ENCODE assay signal across 15 cellular contexts in genomic region chr17:49952912-49953497, GRCh38. TPM values are rescaled to one million over a fixed set of nuclear protein-coding genes. Genes with fewer than 3 reads are reported as not detected.
DNase-seq lines count a peak whose midpoint lies in the region; ATAC-seq, FAIRE-seq and TF ChIP-seq lines count a peak whose summit lies in the region.
"Had no signal": no experiment of that assay in that cellular context is flagged by ENCODE, and none has a peak within 500 bp of the region (broad histone marks: within the 10 kb centered on the region; RNA-seq: fewer than 3 reads in every experiment).

No MANE protein-coding gene starts in this region.

- H2AFZ ChIP-seq in hepatocyte, result no peak overlapping the region

- no peak for ATAC-seq in HG03025 (IDR thresholded peaks at IDR 0.05; ENCODE audit: low FRiP score, unreplicated experiment)

- FAIRE-seq in H54 (lab: Jason Lieb, UNC), result no peak
- FAIRE-seq: frontal cortex, GM19239 had no signal

- H3K4me1 ChIP-seq in hepatocyte (ENCODE audit: insufficient read depth) (no peaks in the 10 kb centered on the region), spleen (peaks cover 0 to 12% (median 0%) of the 10 kb centered on the region in 6 donors)
- H3K4me1 ChIP-seq: colonic mucosa, lower lobe of right lung had no signal

- no peaks in the 10 kb centered on the region for H4K20me1 ChIP-seq in hepatocyte (ENCODE audit: insufficient read depth, poor library complexity, severe bottlenecking)

- intact Hi-C loops in spleen (cut with DNase I; ENCODE audit: low total_unique reads), result loop anchor here (2.0 kb wide), 1 partner anchor 44 kb away; no protein-coding TSS in a partner anchor

- WGBS in hepatocyte (ENCODE audit: low lambda C conversion rate, missing lambda C conversion rate), result 65% methylated on average over 8 of the region's 8 CpGs
- WGBS in spleen, 5 donors, result 57 to 71% (median 65%) methylated on average over 6 to 8 of the region's 8 CpGs

- no peaks in the 10 kb centered on the region for H3K9me3 ChIP-seq in hepatocyte (ENCODE audit: low read depth)
- no peaks in the 10 kb centered on the region for H3K9me3 ChIP-seq in spleen
- H3K9me3 ChIP-seq: colonic mucosa, lower lobe of right lung, testis had no signal

- TF ChIP-seq POLR2A in H54 (IDR thresholded peaks at IDR 0.05; ENCODE audit: low read depth, low read length), result no peak
- no peak for TF ChIP-seq POLR2A in spleen (IDR thresholded peaks at IDR 0.05)

- H3K27me3 ChIP-seq in hepatocyte (no peaks in the 10 kb centered on the region), spleen (replicated peaks in 1 of 7) (peaks cover 0 to 68% (median 10%) of the 10 kb centered on the region in 7 donors)
- H3K27me3 ChIP-seq: testis had no signal

- peak; percentile 81 for DNase-seq in H54 (ENCODE audit: insufficient read length, low spot score)
- DNase-seq in RPMI7951 (ENCODE audit: low read depth), result peak; percentile 44
- DNase-seq in fibroblast of villous mesenchyme (ENCODE audit: low read depth), result peak; percentile 12
- peak; percentile 13 for DNase-seq in smooth muscle cell of the brain vasculature (ENCODE audit: low read depth, low spot score)
- DNase-seq in hepatocyte (ENCODE audit: low spot score), result no peak
- no peak for DNase-seq in spleen

- H3K4me2 ChIP-seq in hepatocyte, result no peak overlapping the region

- H3K4me3 ChIP-seq in fibroblast of villous mesenchyme (ENCODE audit: low read depth, low read length) (no peak overlapping the region), hepatocyte (no peak overlapping the region), spleen (no peak overlapping the region)
- H3K4me3 ChIP-seq: colonic mucosa, K562, lower lobe of right lung, testis had no signal

- TF ChIP-seq CTCF in fibroblast of villous mesenchyme (IDR thresholded peaks at IDR 0.05; ENCODE audit: insufficient read depth, low read depth, low read length) (no peak), hepatocyte (IDR thresholded peaks at IDR 0.05; ENCODE audit: poor library complexity) (no peak), spleen (IDR thresholded peaks at IDR 0.05 in 8 of 11, conservative IDR thresholded peaks at IDR 0.05 in 3 of 11) (no peak)

- H3K36me3 ChIP-seq in hepatocyte (replicated peaks; ENCODE audit: insufficient read depth, low read depth) (no peaks in the 10 kb centered on the region), spleen (no peaks in the 10 kb centered on the region)
- H3K36me3 ChIP-seq: colonic mucosa, lower lobe of right lung had no signal

- H3K9me2 ChIP-seq in hepatocyte (replicated peaks; ENCODE audit: insufficient read depth), result no peaks in the 10 kb centered on the region

- no peaks in the 10 kb centered on the region for H3K79me2 ChIP-seq in hepatocyte

- no peak overlapping the region for H3K27ac ChIP-seq in hepatocyte
- no peak overlapping the region for H3K27ac ChIP-seq in spleen
- H3K27ac ChIP-seq: colonic mucosa, lower lobe of right lung, testis had no signal

RNA-seq across cellular contexts. Expression of gene DLX4, which starts 16.0 kb away (rescaled TPM):
- total RNA-seq in RPMI7951 (2014; rRNA removed; shearing (Covaris generic)), result not detected in 2 replicates
- total RNA-seq in fibroblast of villous mesenchyme (not detected in 2 replicates), hepatocyte (0.17 and 0.32 TPM in 2 replicates), spleen (1 to 10 TPM in 1 of 7 donors, under 1 TPM in 4, not detected in 2; 0.23 to 1.1 (median 0.57) TPM)
- polyA plus RNA-seq in hepatocyte (1.4 and 3.7 TPM in 2 replicates), spleen (under 1 TPM; 0.09 to 0.29 (median 0.22) TPM)
- total RNA-seq: frontal cortex had no signal

RNA-seq across cellular contexts. Expression of gene DLX3, which starts 42.0 kb away (rescaled TPM):
- total RNA-seq in RPMI7951 (2014; rRNA removed; shearing (Covaris generic)), result not detected in 2 replicates
- total RNA-seq in fibroblast of villous mesenchyme (not detected in 2 replicates), hepatocyte (0.37 and 0.88 TPM in 2 replicates), spleen (not detected)
- polyA plus RNA-seq in hepatocyte (0.55 and 1.1 TPM in 2 replicates), spleen (under 1 TPM in 1 of 3 donors, not detected in 2; 0.02 TPM)
- total RNA-seq: frontal cortex; K562; natural killer cell treated with Interleukin-12 subunit alpha and Interleukin-12 subunit beta and Interleukin-15 and Interleukin-18, amount 100 ng/mL, for 72 hours; renal cortical epithelial cell had no signal
- polyA plus RNA-seq: K562 had no signal

Comparison
In these comparisons a context has a peak if more than half of its experiments do, and no peak if none do; other contexts are left out.
1. DNase-seq: peak in H54 (single experiment), RPMI7951 (single experiment), fibroblast of villous mesenchyme (single experiment) and smooth muscle cell of the brain vasculature (single experiment); none in hepatocyte (single experiment) and spleen (single experiment).